In genomic region chr19:1760786-1761527, GRCh38 we compare ENCODE assay signal across 4 cellular contexts. TPM values are rescaled to one million over a fixed set of nuclear protein-coding genes. Genes with fewer than 3 reads are reported as not detected.
"Had no signal": no experiment of that assay in that cellular context is flagged by ENCODE, and none has a peak within 500 bp of the region (broad histone marks: within the 10 kb centered on the region; RNA-seq: fewer than 3 reads in every experiment).

No MANE protein-coding gene starts in this region.

RNA-seq across cellular contexts. Expression of gene ONECUT3, which starts 7.7 kb away (rescaled TPM):
- total RNA-seq: M059J, Right ventricle myocardium superior, SJSA1 had no signal
- polyA plus RNA-seq: SK-N-SH had no signal
